14 cellular contexts compared by ENCODE assay signal in the genomic region with DNA sequence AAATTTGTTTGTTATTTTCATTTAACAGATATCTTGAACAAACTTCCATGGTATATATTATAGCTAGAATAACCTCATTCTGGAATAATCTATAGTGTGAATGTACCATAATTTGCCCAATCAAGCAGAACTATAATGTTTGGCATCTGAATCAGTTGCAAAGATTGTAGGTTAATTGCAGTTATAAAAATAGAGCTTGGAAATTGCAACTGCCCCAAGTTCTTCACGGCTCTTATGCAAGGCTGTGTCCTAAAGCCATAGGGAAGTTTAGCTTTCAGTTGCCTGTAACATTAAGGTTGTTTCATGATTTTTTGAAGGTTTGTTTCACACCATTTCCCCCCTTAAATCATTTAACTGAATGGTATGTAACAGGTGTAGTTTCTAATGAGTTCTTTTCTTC. TPM values are rescaled to one million over a fixed set of nuclear protein-coding genes. Genes with fewer than 3 reads are reported as not detected.
DNase-seq lines count a peak whose midpoint lies in the region; ATAC-seq and TF ChIP-seq lines count a peak whose summit lies in the region.
"Had no signal": no experiment of that assay in that cellular context is flagged by ENCODE, and none has a peak within 500 bp of the region (broad histone marks: within the 10 kb centered on the region; RNA-seq: fewer than 3 reads in every experiment).

No MANE protein-coding gene starts in this region.

- H3K9me2 ChIP-seq in Loucy (replicated peaks; ENCODE audit: low read depth, low read length) (no peaks in the 10 kb centered on the region), SU-DHL-6 (replicated peaks; ENCODE audit: insufficient read depth, low read length) (no peaks in the 10 kb centered on the region)

- H3K27me3 ChIP-seq in Loucy (ENCODE audit: insufficient read depth, low read length, poor library complexity, severe bottlenecking) (no peaks in the 10 kb centered on the region), SU-DHL-6 (ENCODE audit: low read length) (no peaks in the 10 kb centered on the region), psoas muscle (ENCODE audit: insufficient read depth in 3 of 3, low read length in 2 of 3) (no peaks in the 10 kb centered on the region)
- H3K27me3 ChIP-seq: SJSA1 had no signal

- no peak overlapping the region for H3K4me3 Mint-ChIP-seq in CD14-positive monocyte
- H3K4me3 Mint-ChIP-seq: B cell had no signal

- TF ChIP-seq CTCF in CD14-positive monocyte (IDR thresholded peaks at IDR 0.05) (no peak), Loucy (conservative IDR thresholded peaks at IDR 0.05; ENCODE audit: low read length) (no peak), SU-DHL-6 (IDR thresholded peaks at IDR 0.05; ENCODE audit: insufficient read depth, low read length, poor library complexity, severe bottlenecking) (no peak), psoas muscle (IDR thresholded peaks at IDR 0.05) (no peak)

- H3F3A ChIP-seq in Loucy (ENCODE audit: low read depth) (peaks cover 18% of the 10 kb centered on the region), SU-DHL-6 (ENCODE audit: insufficient read depth) (peaks cover 38% of the 10 kb centered on the region)

- H3K79me2 ChIP-seq in Loucy (ENCODE audit: insufficient read depth, low read length) (peaks cover 39% of the 10 kb centered on the region), SU-DHL-6 (ENCODE audit: insufficient read depth, low read length) (peaks cover 40% of the 10 kb centered on the region)

- peaks cover 2% of the 10 kb centered on the region for H4K20me1 ChIP-seq in Loucy (ENCODE audit: insufficient read depth, low read length, poor library complexity, severe bottlenecking)
- no peaks in the 10 kb centered on the region for H4K20me1 ChIP-seq in SU-DHL-6 (ENCODE audit: low read depth, low read length)

- ATAC-seq in psoas muscle, result no peak

- H3K27ac ChIP-seq in SU-DHL-6 (ENCODE audit: low read depth, low read length), result peak overlapping the region; percentile 24; the same call in 1 of the 2 replicates
- peak overlapping the region; percentile 49 for H3K27ac ChIP-seq in psoas muscle
- H3K27ac ChIP-seq: SJSA1 had no signal

- peaks cover 43% of the 10 kb centered on the region for H3K4me1 Mint-ChIP-seq in CD14-positive monocyte

- intact Hi-C loops in CD14-positive monocyte (cut with micrococcal nuclease), result no loop called here
- intact Hi-C loops in psoas muscle (cut with DNase I), result loop anchor here in 1 of 2 donors (2.0 kb wide), 1 partner anchor 14 kb away; no protein-coding TSS in a partner anchor

- WGBS in psoas muscle, 3 donors, result 26 to 32% (median 29%) methylated on average over 1 of the region's 1 CpG

- H3K27ac Mint-ChIP-seq in CD14-positive monocyte, result peak overlapping the region; percentile 68 to 87 (median 78)
- H3K27ac Mint-ChIP-seq: B cell had no signal

- H3K36me3 ChIP-seq in Loucy (ENCODE audit: insufficient read depth, low read length) (no peaks in the 10 kb centered on the region), SU-DHL-6 (ENCODE audit: low read length) (peaks cover 10% of the 10 kb centered on the region; the same call in 1 of the 2 replicates), psoas muscle (ENCODE audit: insufficient read depth in 1 of 2, low read depth in 1 of 2) (peaks cover 4 to 73% of the 10 kb centered on the region in 2 donors)

- H3K9ac ChIP-seq in Loucy (ENCODE audit: low read depth, low read length, poor library complexity, severe bottlenecking) (peak overlapping the region; percentile 0), SU-DHL-6 (ENCODE audit: low read length) (no peak overlapping the region)

- H3K36me3 Mint-ChIP-seq in CD14-positive monocyte, result peaks cover 52 to 64% of the 10 kb centered on the region in 2 donors

- H3K4me3 ChIP-seq in Loucy (ENCODE audit: low read length, poor library complexity, severe bottlenecking) (no peak overlapping the region), SU-DHL-6 (ENCODE audit: insufficient read depth, low read length, poor library complexity, severe bottlenecking) (no peak overlapping the region), psoas muscle (no peak overlapping the region)
- H3K4me3 ChIP-seq: SJSA1 had no signal

- H3K4me1 ChIP-seq in Loucy (ENCODE audit: insufficient read depth, low read length, poor library complexity, severe bottlenecking) (peaks cover 36% of the 10 kb centered on the region), psoas muscle (peaks cover 28% of the 10 kb centered on the region)

- H3K9me3 Mint-ChIP-seq in CD14-positive monocyte, result no peaks in the 10 kb centered on the region

- DNase-seq in CD14-positive monocyte (ENCODE audit: low spot score) (no peak), psoas muscle (no peak), KG1 (lab: John Stamatoyannopoulos, UW) (no peak), HT-29 (ENCODE audit: low spot score) (no peak), amniotic stem cell (lab: John Stamatoyannopoulos, UW) (no peak)
- DNase-seq: ACHN, EL, GOT3, NCI-H1105, NCI-H1694 treated with DMSO at 0.1 percent for 48 hours had no signal

- peaks cover 0 to 3% (median 2%) of the 10 kb centered on the region in 3 donors for H3K27me3 Mint-ChIP-seq in CD14-positive monocyte (ENCODE audit: low read depth in 3 of 3)

- peak overlapping the region; percentile 22 for H3K4me2 ChIP-seq in Loucy (ENCODE audit: low read depth, low read length, poor library complexity, severe bottlenecking)
- H3K4me2 ChIP-seq in SU-DHL-6 (ENCODE audit: low read depth, low read length, poor library complexity, severe bottlenecking), result peak overlapping the region; percentile 4

- H2AFZ ChIP-seq in Loucy (ENCODE audit: low read length), result no peak overlapping the region
- no peak overlapping the region for H2AFZ ChIP-seq in SU-DHL-6 (ENCODE audit: low read depth, low read length, severe bottlenecking)

- H3K9me3 ChIP-seq in Loucy (ENCODE audit: insufficient read depth, low read depth, low read length) (no peaks in the 10 kb centered on the region), SU-DHL-6 (ENCODE audit: insufficient read depth, low read length) (no peaks in the 10 kb centered on the region), psoas muscle (no peaks in the 10 kb centered on the region)
- H3K9me3 ChIP-seq: SJSA1 had no signal

RNA-seq across cellular contexts. Expression of a gene that starts 19.4 kb away (rescaled TPM):
- 100 to 1,000 TPM; 146 to 281 TPM for polyA plus RNA-seq in CD14-positive monocyte
- total RNA-seq in psoas muscle, result 100 to 1,000 TPM in 2 of 4 donors, 10 to 100 TPM in 2; 42.8 to 129 (median 101) TPM
- 100 to 1,000 TPM in 2 of 3 donors, 10 to 100 TPM in 1; 80.1 to 201 (median 159) TPM for polyA plus RNA-seq in psoas muscle
- 24.4 and 28.5 TPM in 2 replicates for total RNA-seq in HT-29 (2014; rRNA removed; shearing (Covaris generic))

RNA-seq across cellular contexts. Expression of a gene that starts 47.7 kb away (rescaled TPM):
- 100 to 1,000 TPM; 200 to 208 TPM for polyA plus RNA-seq in CD14-positive monocyte
- total RNA-seq in psoas muscle, result 100 to 1,000 TPM in 3 of 4 donors, 10 to 100 TPM in 1; 92.3 to 205 (median 141) TPM
- polyA plus RNA-seq in psoas muscle, result 100 to 1,000 TPM; 161 to 239 (median 174) TPM
- total RNA-seq in HT-29 (2014; rRNA removed; shearing (Covaris generic)), result 68.0 and 74.6 TPM in 2 replicates

RNA-seq across cellular contexts. Expression of a gene that starts 49.2 kb away (rescaled TPM):
- polyA plus RNA-seq in CD14-positive monocyte, result 1 to 10 TPM; 6.0 to 9.6 TPM
- 10 to 100 TPM in 1 of 4 donors, 1 to 10 TPM in 3; 6.2 to 10.4 (median 7.2) TPM for total RNA-seq in psoas muscle
- polyA plus RNA-seq in psoas muscle, result 10 to 100 TPM in 1 of 3 donors, 1 to 10 TPM in 2; 5.6 to 10.6 (median 7.1) TPM
- 11.7 and 12.6 TPM in 2 replicates for total RNA-seq in HT-29 (2014; rRNA removed; shearing (Covaris generic))
